In genomic region chr12:113891167-113891692, GRCh38 we compare ENCODE assay signal across 17 cellular contexts.
DNase-seq lines count a peak whose midpoint lies in the region; ATAC-seq, FAIRE-seq and TF ChIP-seq lines count a peak whose summit lies in the region.
"Had no signal": no experiment of that assay in that cellular context is flagged by ENCODE, and none has a peak within 500 bp of the region (broad histone marks: within the 10 kb centered on the region; RNA-seq: fewer than 3 reads in every experiment).

No MANE protein-coding gene starts in this region.

- no peaks in the 10 kb centered on the region for H3K9me3 ChIP-seq in A549
- no peaks in the 10 kb centered on the region; a peak in 1 of 22 replicates for H3K9me3 ChIP-seq in BLaER1 treated with 17β-estradiol and CSF1 and Interleukin-3, amounts not matched to agents 10 nM and 100 nM (replicated peaks in 1 of 11)
- H3K9me3 ChIP-seq in SJSA1 (replicated peaks), result no peaks in the 10 kb centered on the region
- no peaks in the 10 kb centered on the region for H3K9me3 ChIP-seq in H1 (ENCODE audit: insufficient read depth in 2 of 2, low read depth in 1 of 2, low read length in 1 of 2)
- H3K9me3 ChIP-seq: SJCRH30 had no signal

- no peak overlapping the region for H3K14ac ChIP-seq in H1 (ENCODE audit: insufficient read length)

- H3K18ac ChIP-seq in H1 (ENCODE audit: extremely low read depth, low read length), result no peak overlapping the region

- H3K36me3 ChIP-seq in BLaER1 treated with 17β-estradiol and CSF1 and Interleukin-3, amounts not matched to agents 10 nM and 100 nM, result peaks cover 6 to 40% (median 18%) of the 10 kb centered on the region in 11 experiments; a peak in 18 of 22 replicates
- H3K36me3 ChIP-seq in SJSA1, result peaks cover 58% of the 10 kb centered on the region
- H3K36me3 ChIP-seq in H1 (ENCODE audit: control insufficient read depth in 2 of 4, insufficient read depth in 4 of 4, low read length in 3 of 4), result no peaks in the 10 kb centered on the region
- H3K36me3 ChIP-seq: SJCRH30 had no signal

- DNase-seq in A549 (ENCODE audit: low read depth in 1 of 2, low spot score in 1 of 2) (no peak), SJSA1 (ENCODE audit: low read depth in 1 of 2, low spot score in 2 of 2) (peak; percentile 88 to 90), H1 (ENCODE audit: low read depth in 1 of 2, low spot score in 2 of 2) (no peak), NCI-H2196 (lab: John Stamatoyannopoulos, UW; ENCODE audit: unreplicated experiment) (no peak)
- no peak for DNase-seq in activated naive CD4-positive, alpha-beta T cell treated with Interleukin-2 at 50 U/mL for 16 hours
- no peak for DNase-seq in activated CD4-positive, alpha-beta T cell treated with anti-CD3 and anti-CD28 coated beads for 1 hour
- DNase-seq: CD8-positive, alpha-beta T cell; DND-41; NCI-H1105 treated with DMSO at 0.1 percent for 48 hours; NCI-H1694 treated with DMSO at 0.1 percent for 48 hours; NCI-H2081 treated with DMSO at 0.1 percent for 48 hours; NCI-H524; SJCRH30 had no signal

- 94% methylated on average over 4 of the region's 4 CpGs for WGBS in A549 (ENCODE audit: missing lambda C conversion rate)
- 92% methylated on average over 4 of the region's 4 CpGs; no CpG with 5 or more reads in 1 of the 2 experiments for WGBS in H1 (ENCODE audit: extremely low coverage in 1 of 2, insufficient coverage in 1 of 2, insufficient read length in 1 of 2, insufficient replicate concordance in 2 of 2, low coverage in 1 of 2, low lambda C conversion rate in 2 of 2, missing lambda C conversion rate in 1 of 2), 2 experiments

- H3K4ac ChIP-seq in H1 (replicated peaks; ENCODE audit: insufficient read length, low read depth, low read length), result no peak overlapping the region

- no peak overlapping the region for H4K91ac ChIP-seq in H1 (replicated peaks; ENCODE audit: insufficient read length, low read length)

- no peak overlapping the region for H3K56ac ChIP-seq in H1 (replicated peaks; ENCODE audit: insufficient read length, low read depth, low read length)

- H3K4me1 ChIP-seq in A549 (no peaks in the 10 kb centered on the region), SJSA1 (replicated peaks) (peaks cover 38% of the 10 kb centered on the region), H1 (replicated peaks in 1 of 4; ENCODE audit: control insufficient read depth in 3 of 4, insufficient read depth in 4 of 4, low read length in 3 of 4) (peaks cover 0 to 5% (median 2%) of the 10 kb centered on the region in 4 experiments; a peak in 4 of 7 replicates)
- peaks cover 24 to 83% (median 51%) of the 10 kb centered on the region in 10 experiments for H3K4me1 ChIP-seq in BLaER1 treated with 17β-estradiol and CSF1 and Interleukin-3, amounts not matched to agents 10 nM and 100 nM

- H3K4me3 ChIP-seq in A549 (no peak overlapping the region), SJSA1 (no peak overlapping the region), H1 (ENCODE audit: extremely low read depth in 1 of 4, insufficient read depth in 2 of 4, low read depth in 3 of 4, low read length in 4 of 4) (no peak overlapping the region)
- no peak overlapping the region for H3K4me3 ChIP-seq in BLaER1 treated with 17β-estradiol and CSF1 and Interleukin-3, amounts not matched to agents 10 nM and 100 nM
- H3K4me3 ChIP-seq: GM23338, SJCRH30 had no signal

- no peaks in the 10 kb centered on the region for H3K23me2 ChIP-seq in H1 (ENCODE audit: low read depth, low read length)

- no peak overlapping the region for H4K8ac ChIP-seq in H1 (ENCODE audit: extremely low read depth, insufficient read depth, low read length)

- no peak overlapping the region for H2BK15ac ChIP-seq in H1 (ENCODE audit: low read length)

- no peak overlapping the region for H3K23ac ChIP-seq in H1 (ENCODE audit: insufficient read length)

- FAIRE-seq in A549 (lab: Jason Lieb, UNC) (no peak), H1 (lab: Jason Lieb, UNC) (no peak)
- FAIRE-seq: GM12891 had no signal

- no peaks in the 10 kb centered on the region for H3K79me2 ChIP-seq in H1 (ENCODE audit: control insufficient read depth in 1 of 2, insufficient read depth in 2 of 2, low read length in 2 of 2)

- CTCF ChIA-PET in A549 (lab: Yijun Ruan, JAX), result no interaction called here
- CTCF ChIA-PET in H1 (lab: Charles Lee; ENCODE audit: partially characterized antibody), result interaction anchor here (0.7 to 4.7 kb wide), 7 partner anchors 9 to 245 kb away, joined by 3 to 19 read pairs (median 5); no protein-coding TSS in a partner anchor

- TF ChIP-seq EP300 in A549 (IDR thresholded peaks at IDR 0.05) (no peak), H1 (IDR thresholded peaks at IDR 0.05; ENCODE audit: borderline replicate concordance in 1 of 2, low read depth in 2 of 2, low read length in 2 of 2) (no peak)

- H3K9ac ChIP-seq in BLaER1 treated with 17β-estradiol and CSF1 and Interleukin-3, amounts not matched to agents 10 nM and 100 nM, result peak overlapping the region in 7 of 11 experiments; percentile 10 to 66 (median 30); a peak in 11 of 22 replicates
- H3K9ac ChIP-seq in H1 (replicated peaks in 1 of 4; ENCODE audit: extremely low read depth in 1 of 4, low read depth in 3 of 4, low read length in 3 of 4), result peak overlapping the region in 1 of 4 experiments; percentile 43; a peak in 2 of 7 replicates

- no peak overlapping the region for H2BK120ac ChIP-seq in H1 (replicated peaks; ENCODE audit: low read depth, low read length)

- H3K27ac ChIP-seq in A549 (no peak overlapping the region), SJSA1 (peak overlapping the region; percentile 6), H1 (ENCODE audit: low read depth, low read length) (no peak overlapping the region)
- H3K27ac ChIP-seq in BLaER1 treated with 17β-estradiol and CSF1 and Interleukin-3, amounts not matched to agents 10 nM and 100 nM, result peak overlapping the region in 5 of 11 experiments; percentile 41 to 69 (median 67); a peak in 10 of 22 replicates
- H3K27ac ChIP-seq: SJCRH30 had no signal

- POLR2A ChIA-PET in A549 (lab: Yijun Ruan, JAX) (no interaction called here), H1 (lab: Charles Lee; ENCODE audit: partially characterized antibody) (no interaction called here)

- H4K20me1 ChIP-seq in BLaER1 treated with 17β-estradiol and CSF1 and Interleukin-3, amounts not matched to agents 10 nM and 100 nM, result peaks cover 0 to 36% (median 0%) of the 10 kb centered on the region in 11 experiments; a peak in 7 of 22 replicates
- no peaks in the 10 kb centered on the region for H4K20me1 ChIP-seq in H1 (replicated peaks in 1 of 2; ENCODE audit: control insufficient read depth in 1 of 2, insufficient read depth in 2 of 2, low read length in 2 of 2)

- H2BK20ac ChIP-seq in H1 (ENCODE audit: low read length), result no peak overlapping the region

- H2AK5ac ChIP-seq in H1 (ENCODE audit: low read depth, low read length), result no peak overlapping the region

- TF ChIP-seq CTCF in A549 (IDR thresholded peaks at IDR 0.05), result no peak
- TF ChIP-seq CTCF in H1 (IDR thresholded peaks at IDR 0.05; ENCODE audit: control extremely low read depth in 1 of 3, insufficient read depth in 1 of 3, low read depth in 1 of 3, low read length in 3 of 3), result no peak

- no peak overlapping the region for H4K5ac ChIP-seq in H1 (ENCODE audit: insufficient read length, low read depth, low read length)

- no peaks in the 10 kb centered on the region for H3K79me1 ChIP-seq in H1 (ENCODE audit: low read depth, low read length)

- H2BK12ac ChIP-seq in H1 (ENCODE audit: low read depth, low read length), result no peak overlapping the region

- TF ChIP-seq POLR2A in A549 (IDR thresholded peaks at IDR 0.05; ENCODE audit: low read length), result no peak
- no peak for TF ChIP-seq POLR2A in H1 (IDR thresholded peaks at IDR 0.05; ENCODE audit: control extremely low read depth in 1 of 2, low read depth in 2 of 2, low read length in 2 of 2)

- no peak overlapping the region; the same call in 1 of the 2 replicates for H2BK5ac ChIP-seq in H1 (ENCODE audit: low read depth, low read length)

- no peak for TF ChIP-seq RAD21 in A549 (conservative IDR thresholded peaks at IDR 0.05 in 1 of 2, IDR thresholded peaks at IDR 0.05 in 1 of 2)
- TF ChIP-seq RAD21 in H1 (IDR thresholded peaks at IDR 0.05 in 1 of 2, conservative IDR thresholded peaks at IDR 0.05 in 1 of 2; ENCODE audit: low read depth in 2 of 2, low read length in 2 of 2), result no peak

- ATAC-seq in A549, result no peak
- ATAC-seq: CD8-positive, alpha-beta T cell; GM23338; Panc1 had no signal

- H3K27me3 ChIP-seq in BLaER1 treated with 17β-estradiol and CSF1 and Interleukin-3, amounts not matched to agents 10 nM and 100 nM, result no peaks in the 10 kb centered on the region
- H3K27me3 ChIP-seq in SJSA1 (replicated peaks), result no peaks in the 10 kb centered on the region
- no peaks in the 10 kb centered on the region for H3K27me3 ChIP-seq in H1 (replicated peaks in 1 of 4; ENCODE audit: control insufficient read depth in 3 of 4, extremely low read depth in 1 of 4, insufficient read depth in 3 of 4, low read length in 3 of 4)
- H3K27me3 ChIP-seq: SJCRH30 had no signal

- H2AFZ ChIP-seq in H1 (ENCODE audit: low read length), result no peak overlapping the region
- H2AFZ ChIP-seq: GM23338 had no signal

- H3K4me2 ChIP-seq in A549 (no peak overlapping the region), H1 (ENCODE audit: insufficient read depth in 1 of 2, low read depth in 2 of 2, low read length in 2 of 2) (no peak overlapping the region)
- peak overlapping the region; percentile 46 to 92 (median 81) for H3K4me2 ChIP-seq in BLaER1 treated with 17β-estradiol and CSF1 and Interleukin-3, amounts not matched to agents 10 nM and 100 nM
- H3K4me2 ChIP-seq: GM23338 had no signal

TF ChIP-seq in H1, 55 proteins besides CTCF, POLR2A, EP300 and RAD21:
- TF ChIP-seq EGR1 (IDR thresholded peaks at IDR 0.05; ENCODE audit: borderline replicate concordance, low read depth, low read length) (no peak), SAP30 (IDR thresholded peaks at IDR 0.05; ENCODE audit: insufficient read depth, insufficient replicate concordance, low read length) (no peak), MAFK (IDR thresholded peaks at IDR 0.05; ENCODE audit: low read depth, low read length) (peak; percentile 36; the same call in 1 of the 2 replicates)

Comparison
In these comparisons a context has a peak if more than half of its experiments do, and no peak if none do; other contexts are left out.
1. DNase-seq: peak in SJSA1 (2 of 2); none in A549 (0 of 2), H1 (0 of 2), activated naive CD4-positive, alpha-beta T cell treated with Interleukin-2 at 50 U/mL for 16 hours (single experiment), NCI-H2196 (single experiment) and activated CD4-positive, alpha-beta T cell treated with anti-CD3 and anti-CD28 coated beads for 1 hour (single experiment).
2. H3K4me2 ChIP-seq: peak in BLaER1 treated with 17β-estradiol and CSF1 and Interleukin-3, amounts not matched to agents 10 nM and 100 nM (11 of 11); none in A549 (single experiment) and H1 (0 of 2).
3. Of the 18 proteins assayed by ChIP-seq in both H1 and A549: peak only in H1: none; only in A549: none; in both: MAFK; in neither: 17.